7 cellular contexts compared by ENCODE assay signal in genomic region chrX:148664171-148664570, GRCh38.
"Had no signal": no experiment of that assay in that cellular context is flagged by ENCODE, and none has a peak within 500 bp of the region (broad histone marks: within the 10 kb centered on the region; RNA-seq: fewer than 3 reads in every experiment).

No MANE protein-coding gene starts in this region.

- DNase-seq: IMR-90, KBM-7, KG1 had no signal

- ATAC-seq: HepG2, K562 had no signal

- H3K4me3 ChIP-seq: K562 had no signal

- H3K27ac ChIP-seq: HL-60, KMS-11 had no signal
